Comparison of ENCODE assay signal across 18 cellular contexts in genomic region chr4:48195853-48196252, GRCh38.
A peak's percentile ranks its signal among the peaks of the same experiment; 100 is the strongest.
DNase-seq lines count a peak whose midpoint lies in the region; ATAC-seq and TF ChIP-seq lines count a peak whose summit lies in the region.
"Had no signal": no experiment of that assay in that cellular context is flagged by ENCODE, and none has a peak within 500 bp of the region (broad histone marks: within the 10 kb centered on the region; RNA-seq: fewer than 3 reads in every experiment).

No MANE protein-coding gene starts in this region.

- H3K79me2 ChIP-seq in DOHH2 (ENCODE audit: control insufficient read depth, low read length): peaks cover 73% of the 10 kb centered on the region
- no peaks in the 10 kb centered on the region; the same call in 1 of the 2 replicates for H3K79me2 ChIP-seq in OCI-LY1 (ENCODE audit: insufficient read depth, low read length)

- H4K8ac ChIP-seq in mesenchymal stem cell (ENCODE audit: low read length): no peak overlapping the region

- H3K36me3 ChIP-seq in DOHH2 (ENCODE audit: control insufficient read depth, low read length) (no peaks in the 10 kb centered on the region), OCI-LY1 (ENCODE audit: insufficient read depth, low read length) (no peaks in the 10 kb centered on the region), mesenchymal stem cell (ENCODE audit: control insufficient read depth in 1 of 2, insufficient read depth in 2 of 2, low read depth in 1 of 2, low read length in 2 of 2) (no peaks in the 10 kb centered on the region)
- H3K36me3 ChIP-seq: ascending aorta, lower lobe of right lung, right atrium auricular region had no signal

- no peak for TF ChIP-seq CTCF in DOHH2 (IDR thresholded peaks at IDR 0.05; ENCODE audit: low read depth, low read length, poor library complexity, severe bottlenecking)
- no peak for TF ChIP-seq CTCF in OCI-LY1 (IDR thresholded peaks at IDR 0.05; ENCODE audit: low read length)

- 93% methylated on average over 2 of the region's 3 CpGs for WGBS in mesenchymal stem cell

- no peak overlapping the region for H3K4ac ChIP-seq in mesenchymal stem cell (ENCODE audit: low read depth in 1 of 2, low read length in 2 of 2)

- H3K18ac ChIP-seq in mesenchymal stem cell (ENCODE audit: low read depth in 1 of 2, low read length in 2 of 2): peak overlapping the region; percentile 55 to 72

- H3K23ac ChIP-seq in mesenchymal stem cell (ENCODE audit: low read length in 2 of 2): no peak overlapping the region

- H4K91ac ChIP-seq in mesenchymal stem cell (ENCODE audit: low read length): no peak overlapping the region

- no peak overlapping the region for H2BK15ac ChIP-seq in mesenchymal stem cell (ENCODE audit: low read depth, poor library complexity, severe bottlenecking)

- H3K4me2 ChIP-seq in DOHH2 (ENCODE audit: low read length) (peak overlapping the region; percentile 84), OCI-LY1 (ENCODE audit: low read length) (peak overlapping the region; percentile 48), mesenchymal stem cell (ENCODE audit: low read length, poor library complexity, severe bottlenecking) (no peak overlapping the region)

- H3K9ac ChIP-seq in OCI-LY1 (ENCODE audit: low read length) (peak overlapping the region; percentile 33; the same call in 1 of the 2 replicates), mesenchymal stem cell (ENCODE audit: low read length) (no peak overlapping the region)

- peaks cover 8% of the 10 kb centered on the region for H3K79me1 ChIP-seq in mesenchymal stem cell (replicated peaks; ENCODE audit: low read length, poor library complexity, severe bottlenecking)

- peak overlapping the region; percentile 74 for H3K4me3 ChIP-seq in DOHH2 (ENCODE audit: low read length)
- no peak overlapping the region for H3K4me3 ChIP-seq in OCI-LY1 (ENCODE audit: low read depth, low read length, poor library complexity, severe bottlenecking)
- H3K4me3 ChIP-seq in mesenchymal stem cell (ENCODE audit: insufficient read depth in 1 of 2, low read depth in 1 of 2, low read length in 2 of 2): no peak overlapping the region
- H3K4me3 ChIP-seq: ascending aorta, dorsolateral prefrontal cortex, lower lobe of right lung, right atrium auricular region had no signal

- H3K14ac ChIP-seq in mesenchymal stem cell (ENCODE audit: low read length in 2 of 2): peak overlapping the region in 1 of 2 experiments; percentile 3

- no peak overlapping the region for H2BK120ac ChIP-seq in mesenchymal stem cell (ENCODE audit: low read depth, low read length)

- H3K27me3 ChIP-seq in DOHH2 (ENCODE audit: control insufficient read depth, low read length) (no peaks in the 10 kb centered on the region), OCI-LY1 (ENCODE audit: insufficient read depth, low read length) (no peaks in the 10 kb centered on the region), mesenchymal stem cell (ENCODE audit: control insufficient read depth in 1 of 2, insufficient read depth in 1 of 2, low read length in 2 of 2) (no peaks in the 10 kb centered on the region)
- H3K27me3 ChIP-seq: ascending aorta, right atrium auricular region had no signal

- no peak for DNase-seq in mesenchymal stem cell
- DNase-seq in stimulated activated CD4-positive, alpha-beta T cell treated with anti-CD3 and anti-CD28 coated beads, Interleukin-12 subunit alpha, Interleukin-12 subunit beta, amount 100 ng/mL, for 4 hours: no peak
- no peak for DNase-seq in foreskin melanocyte
- no peak for DNase-seq in NCI-H187 treated with DMSO at 0.1 percent for 48 hours (lab: John Stamatoyannopoulos, UW)
- DNase-seq: activated naive CD4-positive, alpha-beta T cell treated with anti-CD3 and anti-CD28 coated beads, Interleukin-2, amount 10 ng/mL, durations not matched to agents 7 days and 5 days; activated T-cell treated with anti-CD3 and anti-CD28 coated beads, Interleukin-2, amount 50 U/mL, for 48 hours; CD8-positive, alpha-beta memory T cell; dorsolateral prefrontal cortex; lower lobe of right lung; NK-92 treated with Interleukin-12 subunit alpha and Interleukin-12 subunit beta, amount 100 ng/mL, for 24 hours; T-helper 9 cell had no signal

- no peaks in the 10 kb centered on the region for H3K9me3 ChIP-seq in DOHH2 (ENCODE audit: control insufficient read depth, insufficient read depth, low read length)
- no peaks in the 10 kb centered on the region for H3K9me3 ChIP-seq in OCI-LY1 (ENCODE audit: low read length)
- H3K9me3 ChIP-seq in mesenchymal stem cell (ENCODE audit: control insufficient read depth, low read length): no peaks in the 10 kb centered on the region
- H3K9me3 ChIP-seq: ascending aorta, lower lobe of right lung, right atrium auricular region had no signal

- no peak overlapping the region for H2BK5ac ChIP-seq in mesenchymal stem cell (ENCODE audit: low read depth, low read length, poor library complexity, severe bottlenecking)

- no peak overlapping the region for H2AK5ac ChIP-seq in mesenchymal stem cell (ENCODE audit: low read length, severe bottlenecking)

- H3K4me1 ChIP-seq in DOHH2 (ENCODE audit: control insufficient read depth, low read length) (peaks cover 98% of the 10 kb centered on the region), OCI-LY1 (ENCODE audit: insufficient read depth, low read length, severe bottlenecking) (peaks cover 70% of the 10 kb centered on the region), mesenchymal stem cell (ENCODE audit: control insufficient read depth, insufficient read depth, low read depth, low read length) (peaks cover 2% of the 10 kb centered on the region)
- H3K4me1 ChIP-seq: ascending aorta, lower lobe of right lung, right atrium auricular region had no signal

- H3F3A ChIP-seq in DOHH2 (ENCODE audit: control insufficient read depth, insufficient read depth) (peaks cover 17% of the 10 kb centered on the region), OCI-LY1 (ENCODE audit: insufficient read depth, low read length) (no peaks in the 10 kb centered on the region)

- H2AFZ ChIP-seq in OCI-LY1 (ENCODE audit: low read length) (no peak overlapping the region), mesenchymal stem cell (ENCODE audit: low read depth, low read length) (no peak overlapping the region)

- H3K27ac ChIP-seq in DOHH2 (ENCODE audit: low read depth, low read length) (peak overlapping the region; percentile 88), OCI-LY1 (ENCODE audit: low read depth, low read length, poor library complexity, severe bottlenecking) (peak overlapping the region; percentile 58), mesenchymal stem cell (ENCODE audit: low read length, poor library complexity, severe bottlenecking) (no peak overlapping the region)
- H3K27ac ChIP-seq: ascending aorta, dorsolateral prefrontal cortex, epithelial cell of prostate, lower lobe of right lung, right atrium auricular region, RWPE1 had no signal

- ATAC-seq in GM18868 (IDR thresholded peaks at IDR 0.05; ENCODE audit: unreplicated experiment): peak; percentile 23

- no peaks in the 10 kb centered on the region for H4K20me1 ChIP-seq in DOHH2 (ENCODE audit: control insufficient read depth, insufficient read depth, low read depth, low read length)
- H4K20me1 ChIP-seq in OCI-LY1 (ENCODE audit: insufficient read depth, low read length): no peaks in the 10 kb centered on the region

- H3K9me2 ChIP-seq in DOHH2 (replicated peaks; ENCODE audit: control insufficient read depth, low read length): no peaks in the 10 kb centered on the region
- no peaks in the 10 kb centered on the region for H3K9me2 ChIP-seq in OCI-LY1 (ENCODE audit: low read depth, low read length)

- H2BK12ac ChIP-seq in mesenchymal stem cell (ENCODE audit: low read length in 2 of 2): peak overlapping the region; percentile 2 to 79
